Comparison of ENCODE assay signal across 8 cellular contexts in the genomic region with DNA sequence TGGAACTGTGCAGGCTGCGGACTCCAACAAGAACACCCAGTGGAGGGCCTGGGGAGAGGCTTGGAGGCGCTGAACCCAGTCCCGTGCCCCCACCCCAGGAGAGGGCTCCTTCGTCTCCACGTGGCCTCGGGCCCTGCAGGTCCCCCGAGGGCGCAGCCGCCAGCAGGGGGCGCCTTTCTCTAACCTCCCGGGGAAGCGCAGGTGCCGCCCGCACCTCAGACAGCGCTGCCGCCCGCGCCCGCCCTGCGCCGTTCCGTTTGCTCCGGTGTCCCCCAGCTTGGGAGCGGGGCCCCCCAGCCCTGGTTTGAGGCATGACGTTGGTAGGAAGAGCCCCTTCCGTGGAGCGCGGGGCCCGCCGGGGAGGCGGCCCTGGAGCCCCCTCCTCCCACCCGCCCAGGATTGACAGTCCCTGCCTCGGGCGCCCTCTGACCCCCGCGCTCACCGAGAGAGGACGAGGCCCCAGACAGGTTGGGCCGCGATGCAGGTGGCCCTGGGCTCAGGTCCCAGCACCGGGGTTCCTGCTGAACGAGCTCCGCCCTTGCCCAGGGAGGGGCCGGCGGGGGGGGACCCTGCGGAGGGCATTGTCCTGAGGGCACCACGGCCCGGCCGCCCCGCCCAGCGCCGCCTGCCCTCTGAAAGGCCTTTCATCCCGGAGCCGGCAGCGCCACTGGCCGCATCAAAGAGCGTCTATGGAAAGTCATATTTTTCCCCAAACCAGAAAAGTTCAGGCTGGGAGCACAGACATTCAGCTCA. TPM values are rescaled to one million over a fixed set of nuclear protein-coding genes. Genes with fewer than 3 reads are reported as not detected.
A peak's percentile ranks its signal among the peaks of the same experiment; 100 is the strongest.
DNase-seq lines count a peak whose midpoint lies in the region; ATAC-seq and TF ChIP-seq lines count a peak whose summit lies in the region.

No MANE protein-coding gene starts in this region.

- ATAC-seq in CD4-positive, CD25-positive, alpha-beta regulatory T cell (ENCODE audit: low read depth in 2 of 2) = peak; percentile 93 to 95
- ATAC-seq in T-cell (replicated peaks in 1 of 4) (peak; percentile 92 to 99 (median 98)), HG02840 (IDR thresholded peaks at IDR 0.05; ENCODE audit: low FRiP score, unreplicated experiment) (no peak)

- CTCF ChIA-PET in T-cell (lab: Charles Lee) = interaction anchor here in 1 of 2 donors (0.6 to 0.7 kb wide), 3 partner anchors 12 to 362 kb away, joined by 3 to 5 read pairs (median 4); no protein-coding TSS in a partner anchor

- no peak for TF ChIP-seq POLR2A in uterus (IDR thresholded peaks at IDR 0.05)

- H3K9me3 Mint-ChIP-seq in CD4-positive, CD25-positive, alpha-beta regulatory T cell = peaks cover 0 to 4% (median 0%) of the 10 kb centered on the region in 7 donors
- H3K9me3 Mint-ChIP-seq in T-cell = peaks cover 0 to 9% (median 0%) of the 10 kb centered on the region in 3 donors

- H3K27ac ChIP-seq in CD4-positive, CD25-positive, alpha-beta regulatory T cell (ENCODE audit: insufficient read depth, low read length, poor library complexity, severe bottlenecking) = no peak overlapping the region
- H3K27ac ChIP-seq in HUES6 (ENCODE audit: low read depth, low read length) = no peak overlapping the region
- H3K27ac ChIP-seq in uterus = peak overlapping the region; percentile 18 to 46

- H3K9me3 ChIP-seq in CD4-positive, CD25-positive, alpha-beta regulatory T cell (ENCODE audit: control insufficient read depth in 2 of 2, low read length in 2 of 2) = no peaks in the 10 kb centered on the region
- H3K9me3 ChIP-seq in HUES6 (ENCODE audit: control insufficient read depth, insufficient read depth, low read depth, low read length) (no peaks in the 10 kb centered on the region), uterus (no peaks in the 10 kb centered on the region)

- TF ChIP-seq CTCF in retinal pigment epithelial cell (conservative IDR thresholded peaks at IDR 0.05; ENCODE audit: low read depth, low read length) (peak; percentile 83), uterus (IDR thresholded peaks at IDR 0.05) (peak; percentile 69 to 77 (median 74))

- H3K9ac ChIP-seq in HUES6 (ENCODE audit: low read length) = no peak overlapping the region

- H3K4me1 Mint-ChIP-seq in CD4-positive, CD25-positive, alpha-beta regulatory T cell = peaks cover 0 to 12% (median 3%) of the 10 kb centered on the region in 4 donors
- peaks cover 3 to 21% (median 13%) of the 10 kb centered on the region in 3 donors for H3K4me1 Mint-ChIP-seq in T-cell

- H3K27me3 ChIP-seq in CD4-positive, CD25-positive, alpha-beta regulatory T cell (ENCODE audit: control insufficient read depth, insufficient read depth, low read length) = no peaks in the 10 kb centered on the region
- H3K27me3 ChIP-seq in HUES6 (ENCODE audit: control insufficient read depth, insufficient read depth, low read length) = peaks cover 19% of the 10 kb centered on the region; the same call in 1 of the 2 replicates
- H3K27me3 ChIP-seq in uterus = peaks cover 0 to 5% of the 10 kb centered on the region in 2 donors

- no peaks in the 10 kb centered on the region for H3K36me3 Mint-ChIP-seq in CD4-positive, CD25-positive, alpha-beta regulatory T cell
- no peaks in the 10 kb centered on the region for H3K36me3 Mint-ChIP-seq in T-cell

- H3K4me3 ChIP-seq in CD4-positive, CD25-positive, alpha-beta regulatory T cell (ENCODE audit: low read depth, low read length) = no peak overlapping the region
- peak overlapping the region; percentile 48 for H3K4me3 ChIP-seq in HUES6 (ENCODE audit: low read depth, low read length)
- H3K4me3 ChIP-seq in retinal pigment epithelial cell (ENCODE audit: low read length) = peak overlapping the region; percentile 39
- peak overlapping the region; percentile 1 to 18 for H3K4me3 ChIP-seq in uterus

- H3K4me1 ChIP-seq in CD4-positive, CD25-positive, alpha-beta regulatory T cell (ENCODE audit: control insufficient read depth, insufficient read depth, low read length, poor library complexity, severe bottlenecking) = peaks cover 8% of the 10 kb centered on the region
- H3K4me1 ChIP-seq in HUES6 (ENCODE audit: control insufficient read depth, insufficient read depth, low read length) (no peaks in the 10 kb centered on the region), uterus (peaks cover 0 to 11% of the 10 kb centered on the region in 2 donors)

- no peak overlapping the region for H3K27ac Mint-ChIP-seq in CD4-positive, CD25-positive, alpha-beta regulatory T cell
- H3K27ac Mint-ChIP-seq in T-cell = no peak overlapping the region

- POLR2A ChIA-PET in T-cell (lab: Charles Lee) = no interaction called here

- no peaks in the 10 kb centered on the region for H3K36me3 ChIP-seq in CD4-positive, CD25-positive, alpha-beta regulatory T cell (ENCODE audit: control insufficient read depth, insufficient read depth, low read length)
- no peaks in the 10 kb centered on the region for H3K36me3 ChIP-seq in HUES6 (ENCODE audit: control insufficient read depth, insufficient read depth, low read length)
- H3K36me3 ChIP-seq in uterus = no peaks in the 10 kb centered on the region

- peak; percentile 69 to 85 (median 79) for DNase-seq in CD4-positive, CD25-positive, alpha-beta regulatory T cell
- DNase-seq in T-cell (peak; percentile 64 to 94 (median 86)), amygdala (lab: John Stamatoyannopoulos, UW) (peak in 43 of 56 donors; percentile 18 to 84 (median 57)), hepatic stellate cell (ENCODE audit: low spot score) (peak; percentile 85), retinal pigment epithelial cell (ENCODE audit: low read depth) (no peak), uterus (peak; percentile 61 to 62)

- H3K4me3 Mint-ChIP-seq in CD4-positive, CD25-positive, alpha-beta regulatory T cell = no peak overlapping the region
- H3K4me3 Mint-ChIP-seq in T-cell = peak overlapping the region in 1 of 3 donors; percentile 48

- intact Hi-C loops in uterus (cut with DNase I; ENCODE audit: low total_unique reads) = loop anchor here (5.0 to 10.0 kb wide), 2 partner anchors 182 to 439 kb away; a partner anchor contains a TSS

- peaks cover 8% of the 10 kb centered on the region for H3K27me3 Mint-ChIP-seq in CD4-positive, CD25-positive, alpha-beta regulatory T cell
- H3K27me3 Mint-ChIP-seq in T-cell = peaks cover 5 to 11% of the 10 kb centered on the region in 2 donors

RNA-seq across cellular contexts. Expression of a gene that starts 42.9 kb away (rescaled TPM):
- not detected for total RNA-seq in CD4-positive, CD25-positive, alpha-beta regulatory T cell
- polyA plus RNA-seq in CD4-positive, CD25-positive, alpha-beta regulatory T cell = not detected
- total RNA-seq in T-cell = not detected
- total RNA-seq in uterus = not detected

Comparison
In these comparisons a context has a peak if more than half of its experiments do, and no peak if none do; other contexts are left out.
1. H3K27ac ChIP-seq: peak in uterus (2 of 2); none in CD4-positive, CD25-positive, alpha-beta regulatory T cell (single experiment) and HUES6 (single experiment).